In the genomic region with DNA sequence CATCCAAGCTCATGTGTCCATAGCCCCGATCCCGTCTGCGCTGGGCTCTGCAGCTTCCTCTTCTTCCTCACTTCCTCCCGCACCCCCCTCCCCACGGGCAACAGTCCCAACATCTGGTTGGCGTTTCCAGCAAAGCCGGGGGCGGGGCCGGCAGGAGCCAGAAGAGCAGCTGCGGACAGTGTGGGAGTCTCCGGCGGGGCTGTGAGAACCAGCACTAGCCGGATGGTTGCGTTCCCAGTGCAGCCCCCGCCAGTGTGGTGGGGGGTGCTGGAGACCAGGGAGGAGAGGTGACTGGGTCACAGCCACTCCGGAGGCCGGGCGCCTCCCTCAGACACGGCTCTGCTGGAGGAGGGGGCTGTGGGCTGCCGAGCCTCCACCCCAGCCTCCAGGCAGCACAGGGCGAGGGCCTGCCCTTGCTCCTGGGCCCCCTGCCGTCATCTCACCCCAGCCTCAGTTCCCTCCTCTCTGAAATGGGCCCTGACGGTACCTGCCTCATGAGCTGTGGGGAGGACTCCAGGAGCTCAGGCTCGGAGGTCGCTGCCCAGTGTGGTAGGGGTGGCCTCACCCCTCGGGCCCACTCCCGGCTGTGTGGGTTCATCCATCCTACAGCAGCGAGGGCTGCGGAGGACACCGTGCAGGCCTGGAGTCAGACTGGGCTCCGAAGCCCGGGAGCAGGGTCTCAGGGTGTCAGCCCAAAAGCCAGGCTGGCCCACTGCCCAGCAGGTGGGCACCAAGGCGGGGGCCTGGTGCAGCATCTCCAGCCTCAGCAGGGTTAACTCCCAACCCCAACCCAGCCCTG, we compare ENCODE assay signal across 8 cellular contexts. TPM values are rescaled to one million over a fixed set of nuclear protein-coding genes. Genes with fewer than 3 reads are reported as not detected.
A peak's percentile ranks its signal among the peaks of the same experiment; 100 is the strongest.
DNase-seq lines count a peak whose midpoint lies in the region; ATAC-seq and TF ChIP-seq lines count a peak whose summit lies in the region.

No MANE protein-coding gene starts in this region.

- DNase-seq in CD14-positive monocyte (ENCODE audit: low spot score) (peak; percentile 69), NOMO-1 treated with dmso at 0.1 percent for 144 hours (lab: John Stamatoyannopoulos, UW; ENCODE audit: unreplicated experiment) (peak; percentile 72), fibroblast of the conjunctiva (ENCODE audit: low read depth) (peak; percentile 43), neural progenitor cell (ENCODE audit: low spot score) (peak; percentile 93), HuH-7.5 (ENCODE audit: low spot score) (no peak), KG1 (lab: John Stamatoyannopoulos, UW) (no peak)

- no peak for TF ChIP-seq CTCF in CD14-positive monocyte (IDR thresholded peaks at IDR 0.05)
- no peak for TF ChIP-seq CTCF in neural progenitor cell (IDR thresholded peaks at IDR 0.05)

- H3K27me3 Mint-ChIP-seq in CD14-positive monocyte (ENCODE audit: low read depth in 3 of 3) (peaks cover 9 to 34% (median 25%) of the 10 kb centered on the region in 3 donors), neural progenitor cell (ENCODE audit: insufficient read depth, low read depth) (peaks cover 11% of the 10 kb centered on the region)

- peak overlapping the region; percentile 93 for H3K27ac ChIP-seq in neural progenitor cell

- no peak overlapping the region for H2AFZ ChIP-seq in neural progenitor cell (replicated peaks)

- H3K9me3 Mint-ChIP-seq in CD14-positive monocyte = no peaks in the 10 kb centered on the region
- H3K9me3 Mint-ChIP-seq in neural progenitor cell = peaks cover 15% of the 10 kb centered on the region

- H3K36me3 Mint-ChIP-seq in CD14-positive monocyte (no peaks in the 10 kb centered on the region), neural progenitor cell (no peaks in the 10 kb centered on the region)

- H3F3A ChIP-seq in neural progenitor cell (ENCODE audit: low read depth) = peaks cover 37% of the 10 kb centered on the region

- intact Hi-C loops in CD14-positive monocyte (cut with micrococcal nuclease) = no loop called here

- H4K20me1 ChIP-seq in neural progenitor cell (ENCODE audit: low read depth) = no peaks in the 10 kb centered on the region

- ATAC-seq in HG02973 (IDR thresholded peaks at IDR 0.05; ENCODE audit: unreplicated experiment) = no peak
- no peak for ATAC-seq in GM18520 (IDR thresholded peaks at IDR 0.05; ENCODE audit: unreplicated experiment)

- peaks cover 57% of the 10 kb centered on the region for H3K4me1 ChIP-seq in neural progenitor cell

- no peak overlapping the region for H3K27ac Mint-ChIP-seq in CD14-positive monocyte
- H3K27ac Mint-ChIP-seq in neural progenitor cell = no peak overlapping the region

- no peaks in the 10 kb centered on the region for H3K27me3 ChIP-seq in neural progenitor cell

- H3K4me2 ChIP-seq in neural progenitor cell = peak overlapping the region; percentile 82

- H3K79me2 ChIP-seq in neural progenitor cell (ENCODE audit: low read depth) = no peaks in the 10 kb centered on the region

- H3K4me3 ChIP-seq in neural progenitor cell = peak overlapping the region; percentile 34

- H3K4me3 Mint-ChIP-seq in CD14-positive monocyte = peak overlapping the region; percentile 31 to 63
- H3K4me3 Mint-ChIP-seq in neural progenitor cell = peak overlapping the region; percentile 68

- H3K4me1 Mint-ChIP-seq in CD14-positive monocyte (peaks cover 32% of the 10 kb centered on the region), neural progenitor cell (peaks cover 41% of the 10 kb centered on the region)

- H3K9ac ChIP-seq in neural progenitor cell = no peak overlapping the region

- H3K36me3 ChIP-seq in neural progenitor cell = no peaks in the 10 kb centered on the region

- no peaks in the 10 kb centered on the region for H3K9me3 ChIP-seq in neural progenitor cell (ENCODE audit: low read depth)

RNA-seq across cellular contexts. Expression of a gene that starts 41.5 kb away (rescaled TPM):
- polyA plus RNA-seq in CD14-positive monocyte = 1 to 10 TPM; 1.4 to 2.2 TPM
- 11.7 and 32.4 TPM in 2 replicates for total RNA-seq in neural progenitor cell (ENCODE audit: low replicate concordance)

Comparison
In these comparisons a context has a peak if more than half of its experiments do, and no peak if none do; other contexts are left out.
1. DNase-seq: peak in CD14-positive monocyte (single experiment), NOMO-1 treated with dmso at 0.1 percent for 144 hours (single experiment), fibroblast of the conjunctiva (single experiment) and neural progenitor cell (single experiment); none in HuH-7.5 (single experiment) and KG1 (single experiment).